Comparison of ENCODE assay signal across 8 cellular contexts in the genomic region with DNA sequence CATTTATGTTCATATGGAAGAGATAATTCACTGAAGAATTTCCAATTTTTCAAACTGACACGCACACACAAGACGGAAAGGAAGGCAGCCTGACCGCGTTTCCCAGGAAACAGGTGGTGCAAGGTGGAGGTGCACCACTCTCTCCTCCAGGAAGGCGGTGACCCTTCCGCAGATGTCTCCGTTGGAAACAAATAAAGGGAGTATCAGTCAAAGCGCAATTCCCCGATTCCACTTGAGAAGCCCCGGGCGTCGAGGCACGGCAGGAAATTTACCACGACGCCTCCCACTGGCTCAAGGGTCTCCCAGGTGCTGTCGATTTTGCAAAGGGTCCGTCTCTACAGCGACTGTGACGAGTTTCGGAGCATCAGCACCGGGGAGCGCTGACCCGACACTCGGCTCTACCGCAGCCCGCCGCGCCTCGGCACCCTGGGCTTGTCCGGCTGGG. TPM values are rescaled to one million over a fixed set of nuclear protein-coding genes. Genes with fewer than 3 reads are reported as not detected.
DNase-seq lines count a peak whose midpoint lies in the region; ATAC-seq and TF ChIP-seq lines count a peak whose summit lies in the region.

No MANE protein-coding gene starts in this region.

- H3K9me3 ChIP-seq in OCI-LY3 (ENCODE audit: insufficient read depth, low read length) (peaks cover 38% of the 10 kb centered on the region), endodermal cell (ENCODE audit: control insufficient read depth, low read length) (no peaks in the 10 kb centered on the region), neutrophil (no peaks in the 10 kb centered on the region)

- peak overlapping the region; percentile 97 for H3K4me2 ChIP-seq in OCI-LY3 (ENCODE audit: low read length)

- H3K4me3 ChIP-seq in OCI-LY3 (ENCODE audit: low read length) (peak overlapping the region; percentile 97), endodermal cell (ENCODE audit: low read length) (peak overlapping the region; percentile 89), neutrophil (ENCODE audit: low read depth in 1 of 2, low read length in 1 of 2) (peak overlapping the region; percentile 76 to 80)

- peaks cover 42% of the 10 kb centered on the region for H3K36me3 ChIP-seq in OCI-LY3 (replicated peaks; ENCODE audit: low read depth, low read length)
- peaks cover 17% of the 10 kb centered on the region for H3K36me3 ChIP-seq in endodermal cell (ENCODE audit: control insufficient read depth, insufficient read depth, low read length)
- H3K36me3 ChIP-seq in neutrophil = no peaks in the 10 kb centered on the region

- peaks cover 29% of the 10 kb centered on the region for H3K27me3 Mint-ChIP-seq in endodermal cell (ENCODE audit: insufficient read depth)

- H3K4me3 Mint-ChIP-seq in endodermal cell = peak overlapping the region; percentile 80

- H3K4me1 ChIP-seq in OCI-LY3 (ENCODE audit: low read length) (peaks cover 25% of the 10 kb centered on the region), endodermal cell (ENCODE audit: control insufficient read depth, insufficient read depth, low read length) (peaks cover 9% of the 10 kb centered on the region), neutrophil (ENCODE audit: control insufficient read depth in 1 of 2, insufficient read depth in 1 of 2, low read depth in 1 of 2, low read length in 1 of 2) (peaks cover 20% of the 10 kb centered on the region in 2 experiments)

- H4K20me1 ChIP-seq in OCI-LY3 (ENCODE audit: insufficient read depth, low read length) = no peaks in the 10 kb centered on the region

- H3K79me2 ChIP-seq in OCI-LY3 (ENCODE audit: low read length) = peaks cover 11% of the 10 kb centered on the region

- TF ChIP-seq CTCF in OCI-LY3 (IDR thresholded peaks at IDR 0.05; ENCODE audit: low read depth, low read length) (no peak), endodermal cell (conservative IDR thresholded peaks at IDR 0.05) (no peak), neutrophil (IDR thresholded peaks at IDR 0.05) (no peak)

- no peaks in the 10 kb centered on the region for H3K27me3 ChIP-seq in OCI-LY3 (ENCODE audit: low read depth, low read length)
- H3K27me3 ChIP-seq in endodermal cell (ENCODE audit: control insufficient read depth, insufficient read depth, low read length, poor library complexity, severe bottlenecking) = peaks cover 15% of the 10 kb centered on the region
- H3K27me3 ChIP-seq in neutrophil = peaks cover 29% of the 10 kb centered on the region

- H3K9ac ChIP-seq in OCI-LY3 (ENCODE audit: low read length) (peak overlapping the region; percentile 57; the same call in 1 of the 2 replicates), endodermal cell (ENCODE audit: extremely low read depth, low read length, poor library complexity, severe bottlenecking) (peak overlapping the region; percentile 56)

- no peak for ATAC-seq in HG03025 (IDR thresholded peaks at IDR 0.05; ENCODE audit: low FRiP score, unreplicated experiment)
- ATAC-seq in HG02970 (IDR thresholded peaks at IDR 0.05; ENCODE audit: low FRiP score, unreplicated experiment) = no peak
- ATAC-seq in GM19463 (IDR thresholded peaks at IDR 0.05; ENCODE audit: unreplicated experiment) = no peak

- DNase-seq in NCI-H526 (lab: John Stamatoyannopoulos, UW) (peak; percentile 35 to 40), NCI-H526 treated with DMSO at 0.1 percent for 48 hours (lab: John Stamatoyannopoulos, UW) (no peak), endodermal cell (peak; percentile 80)

- WGBS in endodermal cell (ENCODE audit: insufficient coverage in 1 of 2, insufficient read length in 1 of 2), 2 experiments = 2 to 4% methylated on average over 27 to 30 of the region's 30 CpGs

- peaks cover 24% of the 10 kb centered on the region for H3K36me3 Mint-ChIP-seq in endodermal cell (ENCODE audit: low read depth)

- H2AFZ ChIP-seq in OCI-LY3 (ENCODE audit: low read depth, low read length) = no peak overlapping the region

- peak overlapping the region; percentile 58 for H3K27ac Mint-ChIP-seq in endodermal cell

- H3K27ac ChIP-seq in OCI-LY3 (ENCODE audit: low read length) = no peak overlapping the region
- no peak overlapping the region for H3K27ac ChIP-seq in endodermal cell (ENCODE audit: low read depth, low read length)
- peak overlapping the region; percentile 66 for H3K27ac ChIP-seq in neutrophil

- peaks cover 15% of the 10 kb centered on the region for H3K4me1 Mint-ChIP-seq in endodermal cell

- peaks cover 7% of the 10 kb centered on the region for H3K9me3 Mint-ChIP-seq in endodermal cell

RNA-seq across cellular contexts. Expression of a gene that starts 0.8 kb away (rescaled TPM):
- total RNA-seq in endodermal cell = 10 to 100 TPM; 11.7 to 15.1 TPM
- 6.1 TPM for polyA plus RNA-seq in endodermal cell (2013, experiment 1 of 2)
- polyA plus RNA-seq in endodermal cell (2013, experiment 2 of 2) = 7.1 TPM

RNA-seq across cellular contexts. Expression of a gene that starts 53.6 kb away (rescaled TPM):
- total RNA-seq in endodermal cell = 10 to 100 TPM; 13.6 to 17.0 TPM
- polyA plus RNA-seq in endodermal cell (2013, experiment 1 of 2) = 16.0 TPM
- 16.6 TPM for polyA plus RNA-seq in endodermal cell (2013, experiment 2 of 2)
